In the genomic region with DNA sequence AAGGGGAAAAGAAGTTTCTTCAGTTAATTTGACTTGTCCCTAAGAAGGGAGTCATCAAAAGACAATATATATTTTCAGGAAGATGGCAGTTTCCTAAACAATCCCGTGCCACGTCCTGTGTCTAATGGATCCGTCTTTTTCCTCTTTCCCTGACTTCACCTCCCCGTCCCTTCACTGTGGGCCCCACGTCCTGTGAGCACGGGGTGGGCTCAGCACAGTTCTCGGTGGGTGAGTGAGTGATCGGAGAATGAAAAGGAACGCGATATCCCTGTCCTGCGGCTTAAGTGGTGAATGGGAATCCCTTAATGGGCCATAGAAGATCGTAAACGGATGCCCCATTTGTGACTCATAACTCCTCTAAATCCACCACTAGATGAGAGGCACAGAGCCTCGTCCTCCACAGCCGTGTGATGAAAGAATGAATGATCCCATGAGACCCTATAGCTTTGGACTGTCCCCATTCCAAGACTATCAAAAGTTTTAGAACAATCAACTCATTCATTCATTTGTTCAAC, we compare ENCODE assay signal across 25 cellular contexts.
"Had no signal": no experiment of that assay in that cellular context is flagged by ENCODE, and none has a peak within 500 bp of the region (broad histone marks: within the 10 kb centered on the region; RNA-seq: fewer than 3 reads in every experiment).

No MANE protein-coding gene starts in this region.

- DNase-seq: activated CD4-positive, alpha-beta T cell treated with anti-CD3 and anti-CD28 coated beads, Interleukin-2, amount 10 ng/mL, durations not matched to agents 24 days and 14 days; activated CD4-positive, alpha-beta T cell treated with anti-CD3 and anti-CD28 coated beads, Interleukin-2, amount 50 U/mL, for 48 hours; activated CD4-positive, CD25-positive, alpha-beta regulatory T cell treated with anti-CD3 and anti-CD28 coated beads, Interleukin-2, amount 50 U/mL, for 72 hours; activated CD8-positive, alpha-beta memory T cell treated with anti-CD3 and anti-CD28 coated beads, Interleukin-2, amount 10 ng/mL, durations not matched to agents 7 days and 5 days; activated effector memory CD4-positive, alpha-beta T cell treated with Interleukin-2 at 50 U/mL for 16 hours; activated naive CD4-positive, alpha-beta T cell; activated T-cell treated with anti-CD3 and anti-CD28 coated beads, Interleukin-2, amount 50 U/mL, for 24 hours; amniotic stem cell; body of pancreas; central memory CD4-positive, alpha-beta T cell; MV-4-11; NCI-H1092 treated with DMSO at 0.1 percent for 48 hours; NCI-H1417 treated with DMSO at 0.1 percent for 48 hours; NCI-H1694 treated with DMSO at 0.1 percent for 48 hours; NCI-H2029 treated with DMSO at 0.1 percent for 48 hours; NCI-H446; NCI-H524; Peyer's patch; SHP77 had no signal

- H3K4me1 Mint-ChIP-seq: activated naive CD4-positive, alpha-beta T cell treated with anti-CD3 and anti-CD28 coated beads, Interleukin-2, amount 50 U/mL, for 24 hours had no signal

- H3K36me3 Mint-ChIP-seq: activated CD8-positive, alpha-beta memory T cell treated with anti-CD3 and anti-CD28 coated beads, Interleukin-2, amount 10 ng/mL, durations not matched to agents 7 days and 5 days; activated naive CD4-positive, alpha-beta T cell treated with anti-CD3 and anti-CD28 coated beads, Interleukin-2, amount 50 U/mL, for 24 hours; WTC11 had no signal

- H3K9me3 ChIP-seq: ascending aorta, body of pancreas, Peyer's patch had no signal

- H3K27me3 ChIP-seq: ascending aorta, body of pancreas, Peyer's patch had no signal

- H3K4me1 ChIP-seq: body of pancreas had no signal

- H3K4me2 ChIP-seq: KMS-11 had no signal

- H3K36me3 ChIP-seq: ascending aorta, Peyer's patch had no signal

- H3K4me3 Mint-ChIP-seq: activated CD4-positive, alpha-beta T cell treated with anti-CD3 and anti-CD28 coated beads, Interleukin-2, amount 10 ng/mL, durations not matched to agents 24 days and 14 days; activated CD8-positive, alpha-beta memory T cell treated with anti-CD3 and anti-CD28 coated beads, Interleukin-2, amount 10 ng/mL, durations not matched to agents 7 days and 5 days; activated naive CD4-positive, alpha-beta T cell treated with anti-CD3 and anti-CD28 coated beads, Interleukin-2, amount 50 U/mL, for 24 hours; activated T-cell treated with anti-CD3 and anti-CD28 coated beads, Interleukin-2, amount 50 U/mL, for 24 hours; activated T-helper 1 cell treated with anti-CD3 and anti-CD28 coated beads, Interleukin-12 subunit alpha, Interleukin-12 subunit beta, Interleukin-2, Interleukin-4 antibody, amounts not matched to agents 30 ng/mL and 10 ng/mL and 1 ng/mL, durations not matched to agents 14 hours and 24 hours and 36 hours; T-helper 1 cell treated with Interleukin-12 subunit alpha and Interleukin-12 subunit beta and Interleukin-4 antibody, amounts not matched to agents 30 μg/mL and 1 μg/mL, for 36 hours; WTC11 had no signal

- H3K9me3 Mint-ChIP-seq: activated CD4-positive, alpha-beta T cell treated with anti-CD3 and anti-CD28 coated beads, Interleukin-2, amount 10 ng/mL, durations not matched to agents 24 days and 14 days; activated naive CD4-positive, alpha-beta T cell treated with anti-CD3 and anti-CD28 coated beads, Interleukin-2, amount 50 U/mL, for 24 hours; activated T-cell treated with anti-CD3 and anti-CD28 coated beads, Interleukin-2, amount 50 U/mL, for 24 hours; activated T-helper 1 cell treated with anti-CD3 and anti-CD28 coated beads, Interleukin-12 subunit alpha, Interleukin-12 subunit beta, Interleukin-2, Interleukin-4 antibody, amounts not matched to agents 30 ng/mL and 10 ng/mL and 1 ng/mL, durations not matched to agents 14 hours and 24 hours and 36 hours; T-helper 1 cell treated with Interleukin-12 subunit alpha and Interleukin-12 subunit beta and Interleukin-4 antibody, amounts not matched to agents 30 μg/mL and 1 μg/mL, for 36 hours had no signal

- H3K27ac Mint-ChIP-seq: activated CD4-positive, alpha-beta T cell treated with anti-CD3 and anti-CD28 coated beads, Interleukin-2, amount 10 ng/mL, durations not matched to agents 24 days and 14 days; activated CD8-positive, alpha-beta memory T cell treated with anti-CD3 and anti-CD28 coated beads, Interleukin-2, amount 10 ng/mL, durations not matched to agents 7 days and 5 days; activated T-cell treated with anti-CD3 and anti-CD28 coated beads, Interleukin-2, amount 50 U/mL, for 24 hours; activated T-helper 1 cell treated with anti-CD3 and anti-CD28 coated beads, Interleukin-12 subunit alpha, Interleukin-12 subunit beta, Interleukin-2, Interleukin-4 antibody, amounts not matched to agents 30 ng/mL and 10 ng/mL and 1 ng/mL, durations not matched to agents 14 hours and 24 hours and 36 hours; T-helper 1 cell treated with Interleukin-12 subunit alpha and Interleukin-12 subunit beta and Interleukin-4 antibody, amounts not matched to agents 30 μg/mL and 1 μg/mL, for 36 hours; WTC11 had no signal

- H3K4me3 ChIP-seq: ascending aorta, body of pancreas, Peyer's patch had no signal

- H3K9ac ChIP-seq: KMS-11 had no signal

- H3K27ac ChIP-seq: ascending aorta, body of pancreas, KMS-11, Peyer's patch had no signal
